Comparison of ENCODE assay signal across 1 cellular context in the genomic region with DNA sequence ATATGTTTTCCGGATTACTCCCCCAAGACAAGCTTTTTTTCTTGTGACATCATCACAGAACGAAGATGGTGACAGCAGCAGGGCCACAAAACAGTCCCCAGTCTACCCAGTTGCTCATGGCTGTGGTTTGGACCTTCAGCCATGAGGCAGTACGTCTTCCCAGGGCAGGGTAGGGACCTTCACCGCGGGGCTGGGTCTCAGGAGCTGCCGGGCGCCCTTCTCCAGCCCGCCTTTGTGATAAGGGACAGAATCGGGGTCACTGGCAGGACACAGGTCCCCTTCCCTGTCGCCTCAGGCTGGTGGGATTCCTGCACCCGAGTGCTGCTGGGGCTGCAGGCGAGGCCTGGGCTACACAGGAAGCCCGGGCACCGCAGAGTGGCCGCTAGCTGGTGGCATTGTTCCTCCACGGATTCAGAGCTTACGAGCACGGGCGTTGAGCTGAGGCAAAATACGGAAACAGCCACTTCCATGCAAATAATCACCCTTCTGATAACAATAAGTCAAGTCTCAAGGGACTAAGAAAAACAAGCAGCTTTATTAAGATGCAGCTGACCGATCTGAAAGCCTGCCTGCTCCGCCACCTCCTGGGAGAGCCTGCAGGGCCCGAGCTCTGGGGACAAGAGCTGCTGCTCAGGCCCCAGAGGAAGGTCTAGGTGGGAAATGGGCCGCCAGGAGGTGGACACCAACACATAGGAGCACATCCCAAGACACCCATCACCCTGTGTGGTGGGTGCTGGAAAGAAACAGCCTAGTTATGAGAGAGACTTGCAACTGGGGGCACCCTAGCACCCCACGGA.
TF ChIP-seq lines count a peak whose summit lies in the region.

No MANE protein-coding gene starts in this region.

TF ChIP-seq in K562, 482 proteins besides CTCF, POLR2A, EP300 and RAD21 (continued from another document):
- TF ChIP-seq CBX3 (IDR thresholded peaks at IDR 0.05; ENCODE audit: borderline replicate concordance in 1 of 2, low read length in 2 of 2) (peak in 1 of 2 experiments; percentile 33; a peak in 1 of 3 replicates), KLF6 (CRISPR knock-in tag; IDR thresholded peaks at IDR 0.05; ENCODE audit: borderline replicate concordance) (0 out of 2 replicates have a peak, but pooled peaks have one; percentile 63), ERF (CRISPR knock-in tag; IDR thresholded peaks at IDR 0.05) (0 out of 2 replicates have a peak, but pooled peaks have one; percentile 41), ZNF583 (CRISPR knock-in tag; IDR thresholded peaks at IDR 0.05) (peak; percentile 46; the same call in 1 of the 2 replicates), ZNF121 (CRISPR knock-in tag; conservative IDR thresholded peaks at IDR 0.05) (no peak), ZNF436 (CRISPR knock-in tag; IDR thresholded peaks at IDR 0.05) (no peak), ZNF764 (CRISPR knock-in tag; IDR thresholded peaks at IDR 0.05; ENCODE audit: low read depth) (peak; percentile 75), MTA3 (IDR thresholded peaks at IDR 0.05; ENCODE audit: borderline replicate concordance) (no peak), RBM34 (IDR thresholded peaks at IDR 0.05; ENCODE audit: borderline replicate concordance, insufficient read depth, low read length) (no peak), ATF1 (CRISPR knock-in tag; IDR thresholded peaks at IDR 0.05) (no peak), ATF1 (tag; IDR thresholded peaks at IDR 0.05) (peak; percentile 89), KLF16 (IDR thresholded peaks at IDR 0.05) (no peak), ZFPM2 (CRISPR knock-in tag; IDR thresholded peaks at IDR 0.05) (no peak), ETV1 (tag; conservative IDR thresholded peaks at IDR 0.05; ENCODE audit: low read depth) (peak; percentile 56; the same call in 1 of the 2 replicates), NCOA2 (IDR thresholded peaks at IDR 0.05; ENCODE audit: partially characterized antibody in 2 of 2) (no peak), HSF4 (CRISPR knock-in tag; IDR thresholded peaks at IDR 0.05; ENCODE audit: borderline replicate concordance) (peak; percentile 85), YY1 (IDR thresholded peaks at IDR 0.05; ENCODE audit: borderline replicate concordance in 1 of 3, control insufficient read depth in 1 of 3, extremely low read depth in 1 of 3, insufficient read depth in 3 of 3, insufficient read length in 1 of 3, insufficient replicate concordance in 2 of 3, low read depth in 1 of 3, low read length in 2 of 3) (peak in 1 of 3 experiments; percentile 24)
- TF ChIP-seq, protein P1, sequence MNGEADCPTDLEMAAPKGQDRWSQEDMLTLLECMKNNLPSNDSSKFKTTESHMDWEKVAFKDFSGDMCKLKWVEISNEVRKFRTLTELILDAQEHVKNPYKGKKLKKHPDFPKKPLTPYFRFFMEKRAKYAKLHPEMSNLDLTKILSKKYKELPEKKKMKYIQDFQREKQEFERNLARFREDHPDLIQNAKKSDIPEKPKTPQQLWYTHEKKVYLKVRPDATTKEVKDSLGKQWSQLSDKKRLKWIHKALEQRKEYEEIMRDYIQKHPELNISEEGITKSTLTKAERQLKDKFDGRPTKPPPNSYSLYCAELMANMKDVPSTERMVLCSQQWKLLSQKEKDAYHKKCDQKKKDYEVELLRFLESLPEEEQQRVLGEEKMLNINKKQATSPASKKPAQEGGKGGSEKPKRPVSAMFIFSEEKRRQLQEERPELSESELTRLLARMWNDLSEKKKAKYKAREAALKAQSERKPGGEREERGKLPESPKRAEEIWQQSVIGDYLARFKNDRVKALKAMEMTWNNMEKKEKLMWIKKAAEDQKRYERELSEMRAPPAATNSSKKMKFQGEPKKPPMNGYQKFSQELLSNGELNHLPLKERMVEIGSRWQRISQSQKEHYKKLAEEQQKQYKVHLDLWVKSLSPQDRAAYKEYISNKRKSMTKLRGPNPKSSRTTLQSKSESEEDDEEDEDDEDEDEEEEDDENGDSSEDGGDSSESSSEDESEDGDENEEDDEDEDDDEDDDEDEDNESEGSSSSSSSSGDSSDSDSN (IDR thresholded peaks at IDR 0.05; ENCODE audit: borderline replicate concordance in 1 of 2, low read depth in 2 of 2, low read length in 2 of 2): peak in 1 of 2 experiments; percentile 64; a peak in 2 of 4 replicates
- TF ChIP-seq, protein P2, sequence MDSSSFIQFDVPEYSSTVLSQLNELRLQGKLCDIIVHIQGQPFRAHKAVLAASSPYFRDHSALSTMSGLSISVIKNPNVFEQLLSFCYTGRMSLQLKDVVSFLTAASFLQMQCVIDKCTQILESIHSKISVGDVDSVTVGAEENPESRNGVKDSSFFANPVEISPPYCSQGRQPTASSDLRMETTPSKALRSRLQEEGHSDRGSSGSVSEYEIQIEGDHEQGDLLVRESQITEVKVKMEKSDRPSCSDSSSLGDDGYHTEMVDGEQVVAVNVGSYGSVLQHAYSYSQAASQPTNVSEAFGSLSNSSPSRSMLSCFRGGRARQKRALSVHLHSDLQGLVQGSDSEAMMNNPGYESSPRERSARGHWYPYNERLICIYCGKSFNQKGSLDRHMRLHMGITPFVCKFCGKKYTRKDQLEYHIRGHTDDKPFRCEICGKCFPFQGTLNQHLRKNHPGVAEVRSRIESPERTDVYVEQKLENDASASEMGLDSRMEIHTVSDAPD (CRISPR knock-in tag; IDR thresholded peaks at IDR 0.05): peak; percentile 39; the same call in 1 of the 2 replicates
- TF ChIP-seq, protein P3, sequence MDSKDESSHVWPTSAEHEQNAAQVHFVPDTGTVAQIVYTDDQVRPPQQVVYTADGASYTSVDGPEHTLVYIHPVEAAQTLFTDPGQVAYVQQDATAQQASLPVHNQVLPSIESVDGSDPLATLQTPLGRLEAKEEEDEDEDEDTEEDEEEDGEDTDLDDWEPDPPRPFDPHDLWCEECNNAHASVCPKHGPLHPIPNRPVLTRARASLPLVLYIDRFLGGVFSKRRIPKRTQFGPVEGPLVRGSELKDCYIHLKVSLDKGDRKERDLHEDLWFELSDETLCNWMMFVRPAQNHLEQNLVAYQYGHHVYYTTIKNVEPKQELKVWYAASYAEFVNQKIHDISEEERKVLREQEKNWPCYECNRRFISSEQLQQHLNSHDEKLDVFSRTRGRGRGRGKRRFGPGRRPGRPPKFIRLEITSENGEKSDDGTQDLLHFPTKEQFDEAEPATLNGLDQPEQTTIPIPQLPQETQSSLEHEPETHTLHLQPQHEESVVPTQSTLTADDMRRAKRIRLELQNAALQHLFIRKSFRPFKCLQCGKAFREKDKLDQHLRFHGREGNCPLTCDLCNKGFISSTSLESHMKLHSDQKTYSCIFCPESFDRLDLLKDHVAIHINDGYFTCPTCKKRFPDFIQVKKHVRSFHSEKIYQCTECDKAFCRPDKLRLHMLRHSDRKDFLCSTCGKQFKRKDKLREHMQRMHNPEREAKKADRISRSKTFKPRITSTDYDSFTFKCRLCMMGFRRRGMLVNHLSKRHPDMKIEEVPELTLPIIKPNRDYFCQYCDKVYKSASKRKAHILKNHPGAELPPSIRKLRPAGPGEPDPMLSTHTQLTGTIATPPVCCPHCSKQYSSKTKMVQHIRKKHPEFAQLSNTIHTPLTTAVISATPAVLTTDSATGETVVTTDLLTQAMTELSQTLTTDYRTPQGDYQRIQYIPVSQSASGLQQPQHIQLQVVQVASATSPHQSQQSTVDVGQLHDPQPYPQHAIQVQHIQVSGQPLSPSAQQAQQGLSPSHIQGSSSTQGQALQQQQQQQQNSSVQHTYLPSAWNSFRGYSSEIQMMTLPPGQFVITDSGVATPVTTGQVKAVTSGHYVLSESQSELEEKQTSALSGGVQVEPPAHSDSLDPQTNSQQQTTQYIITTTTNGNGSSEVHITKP (IDR thresholded peaks at IDR 0.05; ENCODE audit: partially characterized antibody): no peak
- TF ChIP-seq, protein P4, sequence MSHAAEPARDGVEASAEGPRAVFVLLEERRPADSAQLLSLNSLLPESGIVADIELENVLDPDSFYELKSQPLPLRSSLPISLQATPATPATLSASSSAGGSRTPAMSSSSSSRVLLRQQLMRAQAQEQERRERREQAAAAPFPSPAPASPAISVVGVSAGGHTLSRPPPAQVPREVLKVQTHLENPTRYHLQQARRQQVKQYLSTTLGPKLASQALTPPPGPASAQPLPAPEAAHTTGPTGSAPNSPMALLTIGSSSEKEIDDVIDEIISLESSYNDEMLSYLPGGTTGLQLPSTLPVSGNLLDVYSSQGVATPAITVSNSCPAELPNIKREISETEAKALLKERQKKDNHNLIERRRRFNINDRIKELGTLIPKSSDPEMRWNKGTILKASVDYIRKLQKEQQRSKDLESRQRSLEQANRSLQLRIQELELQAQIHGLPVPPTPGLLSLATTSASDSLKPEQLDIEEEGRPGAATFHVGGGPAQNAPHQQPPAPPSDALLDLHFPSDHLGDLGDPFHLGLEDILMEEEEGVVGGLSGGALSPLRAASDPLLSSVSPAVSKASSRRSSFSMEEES (CRISPR knock-in tag; IDR thresholded peaks at IDR 0.05): no peak
- TF ChIP-seq, protein P5, sequence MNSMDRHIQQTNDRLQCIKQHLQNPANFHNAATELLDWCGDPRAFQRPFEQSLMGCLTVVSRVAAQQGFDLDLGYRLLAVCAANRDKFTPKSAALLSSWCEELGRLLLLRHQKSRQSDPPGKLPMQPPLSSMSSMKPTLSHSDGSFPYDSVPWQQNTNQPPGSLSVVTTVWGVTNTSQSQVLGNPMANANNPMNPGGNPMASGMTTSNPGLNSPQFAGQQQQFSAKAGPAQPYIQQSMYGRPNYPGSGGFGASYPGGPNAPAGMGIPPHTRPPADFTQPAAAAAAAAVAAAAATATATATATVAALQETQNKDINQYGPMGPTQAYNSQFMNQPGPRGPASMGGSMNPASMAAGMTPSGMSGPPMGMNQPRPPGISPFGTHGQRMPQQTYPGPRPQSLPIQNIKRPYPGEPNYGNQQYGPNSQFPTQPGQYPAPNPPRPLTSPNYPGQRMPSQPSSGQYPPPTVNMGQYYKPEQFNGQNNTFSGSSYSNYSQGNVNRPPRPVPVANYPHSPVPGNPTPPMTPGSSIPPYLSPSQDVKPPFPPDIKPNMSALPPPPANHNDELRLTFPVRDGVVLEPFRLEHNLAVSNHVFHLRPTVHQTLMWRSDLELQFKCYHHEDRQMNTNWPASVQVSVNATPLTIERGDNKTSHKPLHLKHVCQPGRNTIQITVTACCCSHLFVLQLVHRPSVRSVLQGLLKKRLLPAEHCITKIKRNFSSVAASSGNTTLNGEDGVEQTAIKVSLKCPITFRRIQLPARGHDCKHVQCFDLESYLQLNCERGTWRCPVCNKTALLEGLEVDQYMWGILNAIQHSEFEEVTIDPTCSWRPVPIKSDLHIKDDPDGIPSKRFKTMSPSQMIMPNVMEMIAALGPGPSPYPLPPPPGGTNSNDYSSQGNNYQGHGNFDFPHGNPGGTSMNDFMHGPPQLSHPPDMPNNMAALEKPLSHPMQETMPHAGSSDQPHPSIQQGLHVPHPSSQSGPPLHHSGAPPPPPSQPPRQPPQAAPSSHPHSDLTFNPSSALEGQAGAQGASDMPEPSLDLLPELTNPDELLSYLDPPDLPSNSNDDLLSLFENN (IDR thresholded peaks at IDR 0.05; ENCODE audit: low read depth in 2 of 2, low read length in 2 of 2): peak in 1 of 2 experiments; percentile 43; a peak in 1 of 4 replicates
- TF ChIP-seq, protein P6, sequence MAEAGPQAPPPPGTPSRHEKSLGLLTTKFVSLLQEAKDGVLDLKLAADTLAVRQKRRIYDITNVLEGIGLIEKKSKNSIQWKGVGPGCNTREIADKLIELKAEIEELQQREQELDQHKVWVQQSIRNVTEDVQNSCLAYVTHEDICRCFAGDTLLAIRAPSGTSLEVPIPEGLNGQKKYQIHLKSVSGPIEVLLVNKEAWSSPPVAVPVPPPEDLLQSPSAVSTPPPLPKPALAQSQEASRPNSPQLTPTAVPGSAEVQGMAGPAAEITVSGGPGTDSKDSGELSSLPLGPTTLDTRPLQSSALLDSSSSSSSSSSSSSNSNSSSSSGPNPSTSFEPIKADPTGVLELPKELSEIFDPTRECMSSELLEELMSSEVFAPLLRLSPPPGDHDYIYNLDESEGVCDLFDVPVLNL (CRISPR knock-in tag; IDR thresholded peaks at IDR 0.05; ENCODE audit: low read depth): no peak
- TF ChIP-seq, protein P7, sequence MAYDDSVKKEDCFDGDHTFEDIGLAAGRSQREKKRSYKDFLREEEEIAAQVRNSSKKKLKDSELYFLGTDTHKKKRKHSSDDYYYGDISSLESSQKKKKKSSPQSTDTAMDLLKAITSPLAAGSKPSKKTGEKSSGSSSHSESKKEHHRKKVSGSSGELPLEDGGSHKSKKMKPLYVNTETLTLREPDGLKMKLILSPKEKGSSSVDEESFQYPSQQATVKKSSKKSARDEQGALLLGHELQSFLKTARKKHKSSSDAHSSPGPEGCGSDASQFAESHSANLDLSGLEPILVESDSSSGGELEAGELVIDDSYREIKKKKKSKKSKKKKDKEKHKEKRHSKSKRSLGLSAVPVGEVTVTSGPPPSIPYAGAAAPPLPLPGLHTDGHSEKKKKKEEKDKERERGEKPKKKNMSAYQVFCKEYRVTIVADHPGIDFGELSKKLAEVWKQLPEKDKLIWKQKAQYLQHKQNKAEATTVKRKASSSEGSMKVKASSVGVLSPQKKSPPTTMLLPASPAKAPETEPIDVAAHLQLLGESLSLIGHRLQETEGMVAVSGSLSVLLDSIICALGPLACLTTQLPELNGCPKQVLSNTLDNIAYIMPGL (CRISPR knock-in tag; IDR thresholded peaks at IDR 0.05): no peak
TF ChIP-seq in K562: peak in this region for 57.
